8 cellular contexts compared by ENCODE assay signal in genomic region chr4:94207469-94208224, GRCh38. TPM values are rescaled to one million over a fixed set of nuclear protein-coding genes. Genes with fewer than 3 reads are reported as not detected.
DNase-seq lines count a peak whose midpoint lies in the region; ATAC-seq, FAIRE-seq and TF ChIP-seq lines count a peak whose summit lies in the region.

SMARCAD1 (plus strand) TSS chr4:94207865; CDS start chr4:94208395, 530 bp downstream.

- peak; percentile 91 for FAIRE-seq in TTC549 (lab: Jason Lieb, UNC)

- H3K27ac ChIP-seq in 22Rv1, result peak within 1 kb of the TSS; percentile 80
- H3K27ac ChIP-seq in body of pancreas, result peak within 1 kb of the TSS; percentile 47 to 94 (median 68)
- H3K27ac ChIP-seq in iPS DF 6.9 (ENCODE audit: low read length), result no peak within 1 kb of the TSS
- peak within 1 kb of the TSS; percentile 88 to 98 (median 96) for H3K27ac ChIP-seq in gastrocnemius medialis

- in situ Hi-C loops in gastrocnemius medialis (cut with MboI; ENCODE audit: low sequenced_read_pairs in 4 of 4), result no loop called here

- intact Hi-C loops in body of pancreas (cut with DNase I) (no loop called here), gastrocnemius medialis (cut with DNase I; ENCODE audit: low total_unique reads) (loop anchor here (5.0 to 10.0 kb wide), 3 partner anchors 200 to 790 kb away; no protein-coding TSS in a partner anchor)

- H3K27me3 ChIP-seq in body of pancreas (no peaks in the 10 kb centered on the region), iPS DF 6.9 (ENCODE audit: control insufficient read depth, insufficient read depth, low read length) (no peaks in the 10 kb centered on the region), gastrocnemius medialis (no peaks in the 10 kb centered on the region)

- H3K9me3 ChIP-seq in body of pancreas (no peaks in the 10 kb centered on the region), iPS DF 6.9 (ENCODE audit: control insufficient read depth, insufficient read depth, low read length) (no peaks in the 10 kb centered on the region), gastrocnemius medialis (no peaks in the 10 kb centered on the region)

- peaks cover 0 to 3% of the 10 kb centered on the region in 2 donors for H3K36me3 ChIP-seq in body of pancreas (replicated peaks in 1 of 2; ENCODE audit: insufficient read depth in 1 of 2, low read depth in 2 of 2)
- peaks cover 1% of the 10 kb centered on the region; the same call in 1 of the 2 replicates for H3K36me3 ChIP-seq in iPS DF 6.9 (ENCODE audit: control insufficient read depth, insufficient read depth, low read length)
- peaks cover 0 to 16% of the 10 kb centered on the region in 2 donors for H3K36me3 ChIP-seq in gastrocnemius medialis

- peak; percentile 17 to 82 (median 71) for TF ChIP-seq POLR2A in body of pancreas (IDR thresholded peaks at IDR 0.05)
- peak; percentile 21 to 29 for TF ChIP-seq POLR2A in gastrocnemius medialis (IDR thresholded peaks at IDR 0.05)

- H3K4me1 ChIP-seq in body of pancreas (peaks cover 16% of the 10 kb centered on the region), iPS DF 6.9 (ENCODE audit: control insufficient read depth, insufficient read depth, low read length) (no peaks in the 10 kb centered on the region), gastrocnemius medialis (peaks cover 23 to 27% of the 10 kb centered on the region in 2 donors)

- ATAC-seq in GM18520 (IDR thresholded peaks at IDR 0.05; ENCODE audit: unreplicated experiment) (peak; percentile 91), HG03064 (IDR thresholded peaks at IDR 0.05; ENCODE audit: low read depth, unreplicated experiment) (peak; percentile 97), body of pancreas (peak; percentile 98), gastrocnemius medialis (peak; percentile 97 to 98)

- DNase-seq in NCI-H2107 treated with DMSO at 0.1 percent for 48 hours (lab: John Stamatoyannopoulos, UW; ENCODE audit: unreplicated experiment) (peak; percentile 82), body of pancreas (peak; percentile 89 to 95 (median 94)), iPS DF 6.9 (ENCODE audit: low read depth, low spot score) (peak; percentile 89), gastrocnemius medialis (peak; percentile 73 to 83)

- TF ChIP-seq CTCF in 22Rv1 (IDR thresholded peaks at IDR 0.05) (no peak), body of pancreas (IDR thresholded peaks at IDR 0.05) (peak in 1 of 7 experiments; percentile 15), gastrocnemius medialis (IDR thresholded peaks at IDR 0.05 in 4 of 5, conservative IDR thresholded peaks at IDR 0.05 in 1 of 5) (peak in 1 of 5 experiments; percentile 12)

- 0 to 1% methylated on average over 48 to 57 of the region's 57 CpGs for WGBS in body of pancreas, 2 donors
- no CpG with 5 or more reads among the region's 57 CpGs for WGBS in iPS DF 6.9 (ENCODE audit: insufficient coverage, insufficient read length)

- H3K4me3 ChIP-seq in body of pancreas (peak within 1 kb of the TSS; percentile 53 to 95), iPS DF 6.9 (ENCODE audit: low read length) (peak within 1 kb of the TSS; percentile 91), gastrocnemius medialis (peak within 1 kb of the TSS; percentile 86 to 99 (median 96))

RNA-seq across cellular contexts. Expression of gene SMARCAD1, which starts in this region (rescaled TPM):
- total RNA-seq in body of pancreas (10 to 100 TPM; 12.7 to 16.5 TPM), gastrocnemius medialis (10 to 100 TPM in 1 of 4 donors, 1 to 10 TPM in 3; 5.7 to 16.9 (median 8.0) TPM)
